Comparison of ENCODE assay signal across 16 cellular contexts in genomic region chr12:107241421-107241820, GRCh38.
DNase-seq lines count a peak whose midpoint lies in the region; ATAC-seq lines count a peak whose summit lies in the region.
"Had no signal": no experiment of that assay in that cellular context is flagged by ENCODE, and none has a peak within 500 bp of the region (broad histone marks: within the 10 kb centered on the region; RNA-seq: fewer than 3 reads in every experiment).

No MANE protein-coding gene starts in this region.

- DNase-seq in Ammon's horn (ENCODE audit: low spot score) (peak; percentile 14), DMS79 (lab: John Stamatoyannopoulos, UW) (peak; percentile 18), NCI-H1105 treated with DMSO at 0.1 percent for 48 hours (lab: John Stamatoyannopoulos, UW) (peak; percentile 27), midbrain (lab: John Stamatoyannopoulos, UW) (peak; percentile 51)
- DNase-seq: CD8-positive, alpha-beta memory T cell; DMS153; NCI-H1694 treated with DMSO at 0.1 percent for 48 hours; NCI-H446 treated with DMSO at 0.1 percent for 48 hours; NCI-H526; Right ventricle myocardium superior; RPMI8226; T-cell had no signal

- ATAC-seq in GM21447 (IDR thresholded peaks at IDR 0.05; ENCODE audit: unreplicated experiment) (no peak), HG03135 (IDR thresholded peaks at IDR 0.05; ENCODE audit: unreplicated experiment) (no peak), HG03354 (IDR thresholded peaks at IDR 0.05; ENCODE audit: poor library complexity, severe bottlenecking, unreplicated experiment) (no peak)
- ATAC-seq: GM12878, T-cell had no signal
